Comparison of ENCODE assay signal across 16 cellular contexts in genomic region chr5:109038209-109038840, GRCh38.
DNase-seq lines count a peak whose midpoint lies in the region; ATAC-seq and TF ChIP-seq lines count a peak whose summit lies in the region.
"Had no signal": no experiment of that assay in that cellular context is flagged by ENCODE, and none has a peak within 500 bp of the region (broad histone marks: within the 10 kb centered on the region; RNA-seq: fewer than 3 reads in every experiment).

No MANE protein-coding gene starts in this region.

- no peak for TF ChIP-seq POLR2A in IMR-90 (IDR thresholded peaks at IDR 0.05; ENCODE audit: low read depth, low read length)

- H3K9me3 ChIP-seq in IMR-90 (ENCODE audit: control insufficient read depth, insufficient read depth, low read length): no peaks in the 10 kb centered on the region
- no peaks in the 10 kb centered on the region for H3K9me3 ChIP-seq in osteoblast (ENCODE audit: low read depth, low read length)
- H3K9me3 ChIP-seq: SJSA1, uterus had no signal

- no peak for TF ChIP-seq CTCF in IMR-90 (conservative IDR thresholded peaks at IDR 0.05; ENCODE audit: low read depth, low read length)
- no peak for TF ChIP-seq CTCF in cardiac fibroblast (IDR thresholded peaks at IDR 0.05; ENCODE audit: low read depth, low read length)
- no peak for TF ChIP-seq CTCF in foreskin keratinocyte (conservative IDR thresholded peaks at IDR 0.05)
- no peak for TF ChIP-seq CTCF in osteoblast (IDR thresholded peaks at IDR 0.05; ENCODE audit: extremely low read depth, low read depth, low read length)

- intact Hi-C loops in IMR-90 (cut with micrococcal nuclease): no loop called here

- in situ Hi-C loops in IMR-90 (cut with MboI; ENCODE audit: low sequenced_read_pairs): no loop called here

- no peaks in the 10 kb centered on the region for H3K4me1 ChIP-seq in IMR-90 (ENCODE audit: control insufficient read depth, insufficient read depth, low read length)
- H3K4me1 ChIP-seq in foreskin keratinocyte: peaks cover 8% of the 10 kb centered on the region
- peaks cover 15% of the 10 kb centered on the region for H3K4me1 ChIP-seq in osteoblast (ENCODE audit: insufficient read depth, low read length)
- H3K4me1 ChIP-seq: SJSA1, uterus had no signal

- CTCF ChIA-PET in IMR-90 (lab: Yijun Ruan, JAX): interaction anchor here (0.6 kb wide), 1 partner anchor 276 kb away, joined by 3 read pairs; no protein-coding TSS in a partner anchor

- no peak overlapping the region for H2BK20ac ChIP-seq in IMR-90 (ENCODE audit: low read depth, low read length)

- H3K14ac ChIP-seq in IMR-90 (replicated peaks; ENCODE audit: low read depth, low read length): no peak overlapping the region

- no TSS peak for BruUV-seq in IMR-90 (replicated peaks; lab: Mats Ljungman, UMichigan)

- no peak overlapping the region for H2AK5ac ChIP-seq in IMR-90 (ENCODE audit: low read depth, low read length)

- H3K4ac ChIP-seq in IMR-90 (ENCODE audit: low read depth, low read length): no peak overlapping the region

- H3K36me3 ChIP-seq in IMR-90 (ENCODE audit: control insufficient read depth, insufficient read depth, low read length): no peaks in the 10 kb centered on the region
- no peaks in the 10 kb centered on the region for H3K36me3 ChIP-seq in osteoblast (ENCODE audit: insufficient read depth, low read length)
- H3K36me3 ChIP-seq: SJSA1, uterus had no signal

- H3K18ac ChIP-seq in IMR-90 (ENCODE audit: low read depth, low read length): no peak overlapping the region

- DNase-seq in EH (ENCODE audit: low read depth) (peak; percentile 51), IMR-90 (peak; percentile 56), cardiac fibroblast (ENCODE audit: low read depth in 2 of 2) (peak; percentile 23 to 64), foreskin keratinocyte (peak; percentile 4 to 41), NAMALWA (ENCODE audit: low spot score) (no peak), NCI-H510A treated with DMSO at 0.1 percent for 48 hours (lab: John Stamatoyannopoulos, UW) (no peak), NCI-H146 treated with DMSO at 0.1 percent for 48 hours (lab: John Stamatoyannopoulos, UW; ENCODE audit: unreplicated experiment) (no peak), osteoblast (ENCODE audit: insufficient read length, low spot score, missing footprints) (no peak)
- DNase-seq: activated CD4-positive, alpha-beta T cell treated with anti-CD3 and anti-CD28 coated beads, Interleukin-2, amount 10 ng/mL, durations not matched to agents 24 days and 14 days; H7; KBM-7; NCI-H187; uterus had no signal

- H4K91ac ChIP-seq in IMR-90 (ENCODE audit: insufficient read depth, low read depth, low read length): no peak overlapping the region

- H3K79me2 ChIP-seq in osteoblast (ENCODE audit: insufficient read depth, low read length): no peaks in the 10 kb centered on the region

- dilution Hi-C loops in IMR-90 (cut with HindIII; ENCODE audit: low sequenced_read_pairs, unreplicated experiment): no loop called here

- no peak for TF ChIP-seq RAD21 in IMR-90 (IDR thresholded peaks at IDR 0.05; ENCODE audit: low read length)

- no peak for ATAC-seq in IMR-90 (ENCODE audit: low read depth)
- ATAC-seq in foreskin keratinocyte: peak; percentile 75

- H3K27ac ChIP-seq in IMR-90 (ENCODE audit: insufficient read depth, low read length) (no peak overlapping the region), foreskin keratinocyte (no peak overlapping the region), osteoblast (ENCODE audit: low read depth, low read length) (no peak overlapping the region)
- H3K27ac ChIP-seq: PC-9, SJSA1, uterus, VCaP had no signal

- H2AFZ ChIP-seq in IMR-90 (replicated peaks; ENCODE audit: low read length, poor library complexity): no peak overlapping the region
- no peak overlapping the region for H2AFZ ChIP-seq in osteoblast (ENCODE audit: low read length)
- H2AFZ ChIP-seq: PC-9 had no signal

- no peak overlapping the region for H4K8ac ChIP-seq in IMR-90 (ENCODE audit: low read depth in 2 of 2, low read length in 2 of 2)

- no peak overlapping the region for H2BK5ac ChIP-seq in IMR-90 (ENCODE audit: low read depth, low read length, poor library complexity, severe bottlenecking)

- H4K5ac ChIP-seq in IMR-90 (ENCODE audit: low read depth, low read length): no peak overlapping the region

- no CpG with 5 or more reads among the region's 2 CpGs for whole genome bisulfite sequencing in IMR-90 (ENCODE audit: extremely low coverage in 2 of 2, insufficient read length in 1 of 2), 2 experiments

- H2AK9ac ChIP-seq in IMR-90 (replicated peaks; ENCODE audit: low read depth, low read length, poor library complexity): no peak overlapping the region

- no peak overlapping the region for H3K23ac ChIP-seq in IMR-90 (ENCODE audit: low read depth, low read length)

- H2BK120ac ChIP-seq in IMR-90 (ENCODE audit: low read depth, low read length): no peak overlapping the region

- POLR2A ChIA-PET in IMR-90 (lab: Charles Lee; ENCODE audit: unreplicated experiment): no interaction called here

- H3K4me3 ChIP-seq in IMR-90 (ENCODE audit: insufficient read depth, low read depth, low read length) (no peak overlapping the region), cardiac fibroblast (replicated peaks in 1 of 2; ENCODE audit: low read depth in 2 of 2, low read length in 2 of 2) (no peak overlapping the region), osteoblast (ENCODE audit: insufficient read depth, low read length) (no peak overlapping the region)
- H3K4me3 ChIP-seq: PC-9, SJSA1, uterus had no signal

- no peaks in the 10 kb centered on the region for H3K9me1 ChIP-seq in IMR-90 (ENCODE audit: insufficient read depth, low read length)

- H3K56ac ChIP-seq in IMR-90 (ENCODE audit: extremely low read depth, insufficient read depth, low read length): no peak overlapping the region

- H3K9ac ChIP-seq in IMR-90 (ENCODE audit: low read depth, low read length): no peak overlapping the region

- peaks cover 2 to 4% of the 10 kb centered on the region in 2 experiments; a peak in 2 of 4 replicates for H3K79me1 ChIP-seq in IMR-90 (ENCODE audit: low read depth in 1 of 2, low read length in 2 of 2)

- H3K27me3 ChIP-seq in IMR-90 (ENCODE audit: control insufficient read depth, insufficient read depth, low read length): no peaks in the 10 kb centered on the region
- H3K27me3 ChIP-seq in foreskin keratinocyte: no peaks in the 10 kb centered on the region
- H3K27me3 ChIP-seq in osteoblast (ENCODE audit: insufficient read depth, low read length): no peaks in the 10 kb centered on the region
- H3K27me3 ChIP-seq: SJSA1, uterus had no signal

- no peaks in the 10 kb centered on the region for H4K20me1 ChIP-seq in IMR-90 (ENCODE audit: insufficient read depth, low read length)
- peaks cover 5% of the 10 kb centered on the region for H4K20me1 ChIP-seq in osteoblast (ENCODE audit: insufficient read depth, low read length)

- no peak overlapping the region for H2BK15ac ChIP-seq in IMR-90 (ENCODE audit: low read depth, low read length)

- no peak overlapping the region for H3K4me2 ChIP-seq in IMR-90 (ENCODE audit: low read depth, low read length)
- no peak overlapping the region for H3K4me2 ChIP-seq in osteoblast (ENCODE audit: insufficient read depth, low read length)
- H3K4me2 ChIP-seq: PC-9 had no signal

TF ChIP-seq in IMR-90, 13 proteins besides CTCF, POLR2A, EP300 and RAD21:
- TF ChIP-seq USF2 (IDR thresholded peaks at IDR 0.05; ENCODE audit: low read depth, low read length): no peak
- no peak for TF ChIP-seq RFX5 (IDR thresholded peaks at IDR 0.05; ENCODE audit: low read depth, low read length)
- TF ChIP-seq RCOR1 (IDR thresholded peaks at IDR 0.05; ENCODE audit: insufficient replicate concordance, low read length): no peak
- TF ChIP-seq CEBPB (IDR thresholded peaks at IDR 0.05; ENCODE audit: low read depth, low read length): peak; percentile 30; the same call in 1 of the 2 replicates
- TF ChIP-seq, protein P1, sequence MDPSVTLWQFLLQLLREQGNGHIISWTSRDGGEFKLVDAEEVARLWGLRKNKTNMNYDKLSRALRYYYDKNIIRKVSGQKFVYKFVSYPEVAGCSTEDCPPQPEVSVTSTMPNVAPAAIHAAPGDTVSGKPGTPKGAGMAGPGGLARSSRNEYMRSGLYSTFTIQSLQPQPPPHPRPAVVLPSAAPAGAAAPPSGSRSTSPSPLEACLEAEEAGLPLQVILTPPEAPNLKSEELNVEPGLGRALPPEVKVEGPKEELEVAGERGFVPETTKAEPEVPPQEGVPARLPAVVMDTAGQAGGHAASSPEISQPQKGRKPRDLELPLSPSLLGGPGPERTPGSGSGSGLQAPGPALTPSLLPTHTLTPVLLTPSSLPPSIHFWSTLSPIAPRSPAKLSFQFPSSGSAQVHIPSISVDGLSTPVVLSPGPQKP (IDR thresholded peaks at IDR 0.05; ENCODE audit: borderline replicate concordance, low read depth, low read length): no peak
- TF ChIP-seq FOS (IDR thresholded peaks at IDR 0.05; ENCODE audit: low read depth, low read length): 0 out of 2 replicates have a peak, but pooled peaks have one; percentile 31
- TF ChIP-seq MAFK (IDR thresholded peaks at IDR 0.05; ENCODE audit: low read depth, low read length): peak; percentile 54
- no peak for TF ChIP-seq SMC3 (IDR thresholded peaks at IDR 0.05; ENCODE audit: low read depth, low read length)
- TF ChIP-seq MAZ (IDR thresholded peaks at IDR 0.05; ENCODE audit: borderline replicate concordance, low read depth, low read length): no peak
- TF ChIP-seq MXI1 (IDR thresholded peaks at IDR 0.05; ENCODE audit: borderline replicate concordance, low read depth, low read length): no peak
- TF ChIP-seq BHLHE40 (IDR thresholded peaks at IDR 0.05; ENCODE audit: low read depth, low read length): no peak
- TF ChIP-seq NFE2L2 (IDR thresholded peaks at IDR 0.05; ENCODE audit: low read depth, low read length): no peak
- TF ChIP-seq CHD1 (IDR thresholded peaks at IDR 0.05; ENCODE audit: low read depth, low read length): no peak

Comparison
In these comparisons a context has a peak if more than half of its experiments do, and no peak if none do; other contexts are left out.
1. DNase-seq: peak in EH (single experiment), IMR-90 (single experiment), cardiac fibroblast (2 of 2) and foreskin keratinocyte (2 of 2); none in NAMALWA (single experiment), NCI-H510A treated with DMSO at 0.1 percent for 48 hours (single experiment), NCI-H146 treated with DMSO at 0.1 percent for 48 hours (single experiment) and osteoblast (single experiment).